In the genomic region with DNA sequence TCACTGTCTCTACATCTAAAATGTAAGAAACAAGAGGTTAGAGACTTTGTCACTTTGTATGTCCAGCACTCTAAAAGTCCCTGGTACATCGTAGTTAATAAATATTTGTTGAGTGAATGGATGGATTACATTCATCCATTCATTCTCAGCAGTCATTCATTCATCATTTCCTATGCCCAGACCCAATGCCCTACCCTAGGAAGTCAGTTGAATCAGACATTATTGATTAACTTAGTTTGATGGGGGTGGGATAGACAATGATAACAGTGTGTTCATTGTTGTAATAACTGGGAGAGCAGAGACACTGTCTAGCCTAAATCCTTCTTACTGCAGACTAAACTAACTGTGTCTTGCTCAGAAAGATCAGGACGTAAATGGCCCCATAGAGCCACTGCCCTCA, we compare ENCODE assay signal across 29 cellular contexts. TPM values are rescaled to one million over a fixed set of nuclear protein-coding genes. Genes with fewer than 3 reads are reported as not detected.
DNase-seq lines count a peak whose midpoint lies in the region; ATAC-seq, FAIRE-seq and TF ChIP-seq lines count a peak whose summit lies in the region.
"Had no signal": no experiment of that assay in that cellular context is flagged by ENCODE, and none has a peak within 500 bp of the region (broad histone marks: within the 10 kb centered on the region; RNA-seq: fewer than 3 reads in every experiment).

No MANE protein-coding gene starts in this region.

- H3K23ac ChIP-seq in H1 (ENCODE audit: insufficient read length), result no peak overlapping the region

- H3K4me1 Mint-ChIP-seq in activated CD4-positive, alpha-beta T cell treated with anti-CD3 and anti-CD28 coated beads for 36 hours, result peaks cover 50% of the 10 kb centered on the region

- no peaks in the 10 kb centered on the region for H3K27me3 Mint-ChIP-seq in activated CD4-positive, alpha-beta T cell treated with anti-CD3 and anti-CD28 coated beads for 36 hours
- H3K27me3 Mint-ChIP-seq: naive thymus-derived CD8-positive, alpha-beta T cell had no signal

- H3K23me2 ChIP-seq in H1 (ENCODE audit: low read depth, low read length), result peaks cover 8% of the 10 kb centered on the region

- no peak overlapping the region for H4K8ac ChIP-seq in H1 (ENCODE audit: extremely low read depth, insufficient read depth, low read length)

- no peak overlapping the region for H3K18ac ChIP-seq in H1 (ENCODE audit: extremely low read depth, low read length)

- H3K14ac ChIP-seq in H1 (ENCODE audit: insufficient read length), result no peak overlapping the region

- H4K20me1 ChIP-seq in H1 (replicated peaks in 1 of 2; ENCODE audit: control insufficient read depth in 1 of 2, insufficient read depth in 2 of 2, low read length in 2 of 2), result peaks cover 0 to 2% of the 10 kb centered on the region in 2 experiments

- TF ChIP-seq RAD21 in H1 (IDR thresholded peaks at IDR 0.05 in 1 of 2, conservative IDR thresholded peaks at IDR 0.05 in 1 of 2; ENCODE audit: low read depth in 2 of 2, low read length in 2 of 2), result no peak

- TF ChIP-seq CTCF in GM12865 (IDR thresholded peaks at IDR 0.05; ENCODE audit: insufficient read depth, low read depth, low read length, missing control alignments) (no peak), Panc1 (IDR thresholded peaks at IDR 0.05) (no peak), H1 (IDR thresholded peaks at IDR 0.05; ENCODE audit: control extremely low read depth in 1 of 3, insufficient read depth in 1 of 3, low read depth in 1 of 3, low read length in 3 of 3) (no peak), esophagus squamous epithelium (IDR thresholded peaks at IDR 0.05) (no peak), transverse colon (IDR thresholded peaks at IDR 0.05) (no peak)

- H3K27ac ChIP-seq in Panc1 (ENCODE audit: low read length) (peak overlapping the region; percentile 86), H1 (ENCODE audit: low read depth, low read length) (no peak overlapping the region), esophagus squamous epithelium (no peak overlapping the region), transverse colon (no peak overlapping the region)
- H3K27ac ChIP-seq: adrenal gland, cardiac muscle cell, epithelial cell of prostate, prostate gland had no signal

- TF ChIP-seq EP300 in H1 (IDR thresholded peaks at IDR 0.05; ENCODE audit: borderline replicate concordance in 1 of 2, low read depth in 2 of 2, low read length in 2 of 2) (no peak), transverse colon (IDR thresholded peaks at IDR 0.05; ENCODE audit: low read depth) (no peak)

- no peak overlapping the region for H2BK12ac ChIP-seq in H1 (ENCODE audit: low read depth, low read length)

- no peak overlapping the region for H3K56ac ChIP-seq in H1 (replicated peaks; ENCODE audit: insufficient read length, low read depth, low read length)

- DNase-seq in activated CD4-positive, alpha-beta T cell treated with anti-CD3 and anti-CD28 coated beads for 36 hours, result no peak
- no peak for DNase-seq in activated CD4-positive, alpha-beta T cell treated with anti-CD3 and anti-CD28 coated beads, Interleukin-2, amount 50 U/mL, for 1 hour
- DNase-seq in GM12865 (ENCODE audit: low read depth) (no peak), Panc1 (ENCODE audit: low read depth, low spot score) (no peak), H1 (ENCODE audit: low read depth in 1 of 2, low spot score in 2 of 2) (no peak), esophagus squamous epithelium (lab: John Stamatoyannopoulos, UW) (no peak), ecto neural progenitor cell (ENCODE audit: low spot score) (no peak), transverse colon (no peak)
- DNase-seq: 8988T; activated T-cell treated with anti-CD3 and anti-CD28 coated beads, Interleukin-2, amount 50 U/mL, for 4 hours; adrenal gland; BE2C; dermis blood vessel endothelial cell; foreskin melanocyte; HCEC 1CT; kidney glomerular epithelial cell; mesendoderm; MG63; naive thymus-derived CD8-positive, alpha-beta T cell; stimulated activated CD4-positive, alpha-beta T cell treated with anti-CD3 and anti-CD28 coated beads, Interleukin-4, amount 100 ng/mL, for 1 hour had no signal

- no peak for TF ChIP-seq POLR2A in H1 (IDR thresholded peaks at IDR 0.05; ENCODE audit: control extremely low read depth in 1 of 2, low read depth in 2 of 2, low read length in 2 of 2)
- TF ChIP-seq POLR2A in esophagus squamous epithelium (IDR thresholded peaks at IDR 0.05), result no peak
- no peak for TF ChIP-seq POLR2A in transverse colon (IDR thresholded peaks at IDR 0.05)

- H2BK120ac ChIP-seq in H1 (replicated peaks; ENCODE audit: low read depth, low read length), result no peak overlapping the region

- no peak overlapping the region for H2BK15ac ChIP-seq in H1 (ENCODE audit: low read length)

- FAIRE-seq in H1 (lab: Jason Lieb, UNC), result no peak
- FAIRE-seq: D721Med, RCC 7860, TTC549, urothelium cell line had no signal

- H2AK5ac ChIP-seq in H1 (ENCODE audit: low read depth, low read length), result no peak overlapping the region

- H3K4me3 ChIP-seq in GM12865 (ENCODE audit: low read depth, low read length) (peak overlapping the region; percentile 80), Panc1 (ENCODE audit: low read depth in 2 of 2, low read length in 2 of 2) (peak overlapping the region; percentile 69 to 82), H1 (ENCODE audit: extremely low read depth in 1 of 4, insufficient read depth in 2 of 4, low read depth in 3 of 4, low read length in 4 of 4) (no peak overlapping the region), esophagus squamous epithelium (no peak overlapping the region), transverse colon (no peak overlapping the region)
- H3K4me3 ChIP-seq: adrenal gland, cardiac muscle cell, MG63, prostate gland, smooth muscle cell had no signal

- peaks cover 7% of the 10 kb centered on the region; the same call in 1 of the 2 replicates for H3K79me1 ChIP-seq in H1 (ENCODE audit: low read depth, low read length)

- no peak overlapping the region for H4K91ac ChIP-seq in H1 (replicated peaks; ENCODE audit: insufficient read length, low read length)

- CTCF ChIA-PET in activated CD4-positive, alpha-beta T cell treated with anti-CD3 and anti-CD28 coated beads for 36 hours (lab: Charles Lee), result interaction anchor here (0.6 to 1.7 kb wide), 3 partner anchors 8 to 496 kb away, joined by 3 to 4 read pairs (median 4); no protein-coding TSS in a partner anchor
- CTCF ChIA-PET in Panc1 (lab: Charles Lee) (no interaction called here), H1 (lab: Charles Lee; ENCODE audit: partially characterized antibody) (interaction anchor here (0.8 to 4.4 kb wide), 6 partner anchors 9 to 163 kb away, joined by 3 to 21 read pairs (median 4); partner anchors contain the start of gene TNFRSF13C)

- no peak overlapping the region for H3K4ac ChIP-seq in H1 (replicated peaks; ENCODE audit: insufficient read length, low read depth, low read length)

- POLR2A ChIA-PET in activated CD4-positive, alpha-beta T cell treated with anti-CD3 and anti-CD28 coated beads for 36 hours (lab: Charles Lee), result interaction anchor here (2.4 kb wide), 1 partner anchor 115 kb away, joined by 15 read pairs; the partner anchor contains the start of gene SREBF2
- POLR2A ChIA-PET in Panc1 (lab: Charles Lee) (interaction anchor here (0.6 to 0.7 kb wide), 2 partner anchors 57 to 148 kb away, joined by 3 to 11 read pairs; no protein-coding TSS in a partner anchor), H1 (lab: Charles Lee; ENCODE audit: partially characterized antibody) (interaction anchor here (0.7 kb wide), 1 partner anchor 170 kb away, joined by 3 read pairs; no protein-coding TSS in a partner anchor)

- BruUV-seq in Panc1 (replicated peaks; lab: Mats Ljungman, UMichigan), result TSS peak; percentile 87

- intact Hi-C loops in activated CD4-positive, alpha-beta T cell treated with anti-CD3 and anti-CD28 coated beads for 36 hours (cut with DNase I, micrococcal nuclease), result loop anchor here in 1 of 2 experiments (5.0 kb wide), 1 partner anchor 1311 kb away; the partner anchor contains the start of gene MRTFA
- intact Hi-C loops in Panc1 (cut with micrococcal nuclease; ENCODE audit: unreplicated experiment) (no loop called here), esophagus squamous epithelium (cut with DNase I) (no loop called here), transverse colon (cut with DNase I; ENCODE audit: low total_unique reads) (loop anchor here (10.0 kb wide), 1 partner anchor 123 kb away; no protein-coding TSS in a partner anchor)

- ATAC-seq in activated CD4-positive, alpha-beta T cell treated with anti-CD3 and anti-CD28 coated beads for 36 hours, result no peak
- ATAC-seq in Panc1, result no peak
- ATAC-seq: activated T-cell treated with anti-CD3 and anti-CD28 coated beads, Interleukin-2, amount 50 U/mL, for 4 hours; naive thymus-derived CD8-positive, alpha-beta T cell had no signal

- no peaks in the 10 kb centered on the region for H3K27me3 ChIP-seq in Panc1 (ENCODE audit: control insufficient read depth, insufficient read depth, low read length)
- no peaks in the 10 kb centered on the region for H3K27me3 ChIP-seq in H1 (replicated peaks in 1 of 4; ENCODE audit: control insufficient read depth in 3 of 4, extremely low read depth in 1 of 4, insufficient read depth in 3 of 4, low read length in 3 of 4)
- H3K27me3 ChIP-seq in esophagus squamous epithelium, result no peaks in the 10 kb centered on the region
- H3K27me3 ChIP-seq in transverse colon, result no peaks in the 10 kb centered on the region
- H3K27me3 ChIP-seq: adrenal gland, BE2C, cardiac muscle cell, MG63 had no signal

- H3K9me3 Mint-ChIP-seq in activated CD4-positive, alpha-beta T cell treated with anti-CD3 and anti-CD28 coated beads for 36 hours (ENCODE audit: low read depth), result no peaks in the 10 kb centered on the region
- H3K9me3 Mint-ChIP-seq: activated T-cell treated with anti-CD3 and anti-CD28 coated beads, Interleukin-2, amount 50 U/mL, for 4 hours; naive thymus-derived CD8-positive, alpha-beta T cell had no signal

- WGBS in H1 (ENCODE audit: extremely low coverage in 1 of 2, insufficient coverage in 1 of 2, insufficient read length in 1 of 2, insufficient replicate concordance in 2 of 2, low coverage in 1 of 2, low lambda C conversion rate in 2 of 2, missing lambda C conversion rate in 1 of 2), 2 experiments, result 84% methylated on average over 2 of the region's 2 CpGs; no CpG with 5 or more reads in 1 of the 2 experiments
- WGBS in esophagus squamous epithelium, 2 donors, result 89 to 94% methylated on average over 2 of the region's 2 CpGs
- whole genome bisulfite sequencing in transverse colon (ENCODE audit: low coverage in 1 of 2), 2 donors, result 90 to 100% methylated on average over 1 to 2 of the region's 2 CpGs

- H2AFZ ChIP-seq in H1 (ENCODE audit: low read length), result no peak overlapping the region

- no peak overlapping the region for H2BK5ac ChIP-seq in H1 (ENCODE audit: low read depth, low read length)

- no peaks in the 10 kb centered on the region for H3K9me3 ChIP-seq in Panc1 (ENCODE audit: control insufficient read depth, insufficient read depth, low read depth, low read length)
- no peaks in the 10 kb centered on the region for H3K9me3 ChIP-seq in H1 (ENCODE audit: insufficient read depth in 2 of 2, low read depth in 1 of 2, low read length in 1 of 2)
- no peaks in the 10 kb centered on the region for H3K9me3 ChIP-seq in esophagus squamous epithelium
- no peaks in the 10 kb centered on the region for H3K9me3 ChIP-seq in transverse colon
- H3K9me3 ChIP-seq: adrenal gland, BE2C, MG63, prostate gland had no signal

- peaks cover 28% of the 10 kb centered on the region for H3K36me3 Mint-ChIP-seq in activated CD4-positive, alpha-beta T cell treated with anti-CD3 and anti-CD28 coated beads for 36 hours (ENCODE audit: low read depth)
- H3K36me3 Mint-ChIP-seq: naive thymus-derived CD8-positive, alpha-beta T cell had no signal

- in situ Hi-C loops in Panc1 (cut with HindIII; ENCODE audit: low pct_unique_long_range_greater_than_20kb, low sequenced_read_pairs), result no loop called here
- in situ Hi-C loops in transverse colon (cut with MboI; ENCODE audit: low pct_ligation_motif_present in 1 of 4, low pct_unique_long_range_greater_than_20kb in 1 of 4, low sequenced_read_pairs in 3 of 4), result loop anchor here (10.0 to 25.0 kb wide), 4 partner anchors 123 to 253 kb away; partner anchors contain the start of genes CCDC134 (in 2 of the 4) and MEI1 (in 1 of the 4)

- H3K4me3 Mint-ChIP-seq in activated CD4-positive, alpha-beta T cell treated with anti-CD3 and anti-CD28 coated beads for 36 hours, result peak overlapping the region; percentile 97

- peak overlapping the region; percentile 47 for H3K27ac Mint-ChIP-seq in activated CD4-positive, alpha-beta T cell treated with anti-CD3 and anti-CD28 coated beads for 36 hours
- H3K27ac Mint-ChIP-seq: naive thymus-derived CD8-positive, alpha-beta T cell had no signal

- H3K4me1 ChIP-seq in Panc1 (ENCODE audit: control insufficient read depth, insufficient read depth, low read length), result peaks cover 9% of the 10 kb centered on the region
- H3K4me1 ChIP-seq in H1 (replicated peaks in 1 of 4; ENCODE audit: control insufficient read depth in 3 of 4, insufficient read depth in 4 of 4, low read length in 3 of 4), result peaks cover 7 to 20% (median 11%) of the 10 kb centered on the region in 4 experiments
- H3K4me1 ChIP-seq in esophagus squamous epithelium, result peaks cover 12 to 27% (median 13%) of the 10 kb centered on the region in 3 donors
- H3K4me1 ChIP-seq in transverse colon, result peaks cover 6 to 24% (median 13%) of the 10 kb centered on the region in 4 donors

- H4K5ac ChIP-seq in H1 (ENCODE audit: insufficient read length, low read depth, low read length), result no peak overlapping the region

- H3K79me2 ChIP-seq in H1 (ENCODE audit: control insufficient read depth in 1 of 2, insufficient read depth in 2 of 2, low read length in 2 of 2), result peaks cover 0 to 9% of the 10 kb centered on the region in 2 experiments; a peak in 1 of 4 replicates

- peak overlapping the region; percentile 39 to 85; a peak in 1 of 4 replicates for H3K4me2 ChIP-seq in H1 (ENCODE audit: insufficient read depth in 1 of 2, low read depth in 2 of 2, low read length in 2 of 2)
- H3K4me2 ChIP-seq: smooth muscle cell had no signal

- H2BK20ac ChIP-seq in H1 (ENCODE audit: low read length), result 0 out of 2 replicates have a peak overlapping the region, but pooled peaks have one; percentile 29

- H3K36me3 ChIP-seq in Panc1 (ENCODE audit: control insufficient read depth, insufficient read depth, low read length) (peaks cover 7% of the 10 kb centered on the region), H1 (ENCODE audit: control insufficient read depth in 2 of 4, insufficient read depth in 4 of 4, low read length in 3 of 4) (peaks cover 12 to 21% (median 18%) of the 10 kb centered on the region in 4 experiments), esophagus squamous epithelium (no peaks in the 10 kb centered on the region), transverse colon (no peaks in the 10 kb centered on the region)
- H3K36me3 ChIP-seq: adrenal gland, cardiac muscle cell, prostate gland had no signal

- H3K9ac ChIP-seq in H1 (replicated peaks in 1 of 4; ENCODE audit: extremely low read depth in 1 of 4, low read depth in 3 of 4, low read length in 3 of 4), result no peak overlapping the region

RNA-seq across cellular contexts. Expression of gene CENPM, which starts 1.2 kb away (rescaled TPM):
- total RNA-seq in activated CD4-positive, alpha-beta T cell treated with anti-CD3 and anti-CD28 coated beads for 36 hours, result 10 to 100 TPM; 65.2 to 82.1 TPM
- total RNA-seq in Panc1 (2021; ENCODE audit: unreplicated experiment) (39.8 TPM), esophagus squamous epithelium (10 to 100 TPM in 2 of 4 donors, 1 to 10 TPM in 2; 6.9 to 12.6 (median 10.5) TPM), transverse colon (10 to 100 TPM in 2 of 4 donors, 1 to 10 TPM in 1, not detected in 1; 6.0 to 22.9 (median 11.0) TPM)
- 25.3 TPM for polyA plus RNA-seq in Panc1 (2012; ENCODE audit: insufficient read length)
- 30.0 and 32.0 TPM in 2 replicates for total RNA-seq in H1 (2021; fragmentation: NEBNext Ultra II Directional; extraction: Animal tissue kit (Norgen Biotek cat#: 25700))
- polyA plus RNA-seq in H1 (2011; rRNA removed), result 80.4 and 94.6 TPM in 2 replicates
- 68.6 TPM for polyA plus RNA-seq in H1 (2011; cell fraction: cytosol; rRNA removed)
- 146 TPM for polyA plus RNA-seq in H1 (2011; cell fraction: nucleus; rRNA removed)
- polyA plus RNA-seq in H1 (2012, experiment 1 of 2), result 22.9 to 58.2 TPM (median 53.9 TPM) in 4 replicates
- 81.1 TPM for polyA plus RNA-seq in H1 (2012, experiment 2 of 2)
- polyA plus RNA-seq in H1 (2013, experiment 1 of 2), result 54.0 TPM
- 50.9 TPM for polyA plus RNA-seq in H1 (2013, experiment 2 of 2)
- polyA minus RNA-seq in H1 (2011; rRNA and poly(A)+ RNA removed), result 43.8 and 44.6 TPM in 2 replicates
- polyA minus RNA-seq in H1 (2011; cell fraction: cytosol; rRNA and poly(A)+ RNA removed), result 29.3 TPM
- 48.6 TPM for polyA minus RNA-seq in H1 (2011; cell fraction: nucleus; rRNA and poly(A)+ RNA removed)

RNA-seq across cellular contexts. Expression of gene SEPTIN3, which starts 21.1 kb away (rescaled TPM):
- total RNA-seq in activated CD4-positive, alpha-beta T cell treated with anti-CD3 and anti-CD28 coated beads for 36 hours, result 1 to 10 TPM; 1.8 to 2.2 TPM
- total RNA-seq in Panc1 (2021; ENCODE audit: unreplicated experiment) (3.9 TPM), esophagus squamous epithelium (1 to 10 TPM in 1 of 4 donors, under 1 TPM in 3; 0.04 to 1.1 (median 0.34) TPM), transverse colon (under 1 TPM in 2 of 4 donors, not detected in 2; 0.48 to 0.68 TPM)
- 3.9 TPM for polyA plus RNA-seq in Panc1 (2012; ENCODE audit: insufficient read length)
- 38.9 and 39.1 TPM in 2 replicates for total RNA-seq in H1 (2021; fragmentation: NEBNext Ultra II Directional; extraction: Animal tissue kit (Norgen Biotek cat#: 25700))
- polyA plus RNA-seq in H1 (2011; rRNA removed), result 39.7 and 52.9 TPM in 2 replicates
- polyA plus RNA-seq in H1 (2011; cell fraction: cytosol; rRNA removed), result 49.5 TPM
- 42.1 TPM for polyA plus RNA-seq in H1 (2011; cell fraction: nucleus; rRNA removed)
- polyA plus RNA-seq in H1 (2012, experiment 1 of 2), result 45.3 to 51.2 TPM (median 49.0 TPM) in 4 replicates
- polyA plus RNA-seq in H1 (2012, experiment 2 of 2), result 25.0 TPM
- polyA plus RNA-seq in H1 (2013, experiment 1 of 2), result 20.4 TPM
- polyA plus RNA-seq in H1 (2013, experiment 2 of 2), result 21.2 TPM
- 66.0 and 66.2 TPM in 2 replicates for polyA minus RNA-seq in H1 (2011; rRNA and poly(A)+ RNA removed)
- polyA minus RNA-seq in H1 (2011; cell fraction: cytosol; rRNA and poly(A)+ RNA removed), result 28.8 TPM
- 22.9 TPM for polyA minus RNA-seq in H1 (2011; cell fraction: nucleus; rRNA and poly(A)+ RNA removed)
- polyA plus RNA-seq: naive thymus-derived CD8-positive, alpha-beta T cell had no signal

RNA-seq across cellular contexts. Expression of gene TNFRSF13C, which starts 21.5 kb away (rescaled TPM):
- 1 to 10 TPM; 2.2 to 3.0 TPM for total RNA-seq in activated CD4-positive, alpha-beta T cell treated with anti-CD3 and anti-CD28 coated beads for 36 hours
- total RNA-seq in Panc1 (2021; ENCODE audit: unreplicated experiment) (1.0 TPM), esophagus squamous epithelium (1 to 10 TPM in 1 of 4 donors, under 1 TPM in 3; 0.19 to 1.9 (median 0.32) TPM), transverse colon (10 to 100 TPM in 1 of 4 donors, 1 to 10 TPM in 1, under 1 TPM in 2; 0.20 to 15.3 (median 4.3) TPM)
- polyA plus RNA-seq in Panc1 (2012; ENCODE audit: insufficient read length), result 0.18 TPM
- 1.8 and 2.0 TPM in 2 replicates for total RNA-seq in H1 (2021; fragmentation: NEBNext Ultra II Directional; extraction: Animal tissue kit (Norgen Biotek cat#: 25700))
- 1.4 TPM in 2 replicates for polyA plus RNA-seq in H1 (2011; rRNA removed)
- polyA plus RNA-seq in H1 (2011; cell fraction: cytosol; rRNA removed), result 1.00 TPM
- 4.9 TPM for polyA plus RNA-seq in H1 (2011; cell fraction: nucleus; rRNA removed)
- polyA plus RNA-seq in H1 (2012, experiment 1 of 2), result 1.0 to 1.8 TPM (median 1.3 TPM) in 4 replicates
- polyA plus RNA-seq in H1 (2012, experiment 2 of 2), result 0.73 TPM
- polyA plus RNA-seq in H1 (2013, experiment 1 of 2), result 1.6 TPM
- polyA plus RNA-seq in H1 (2013, experiment 2 of 2), result 1.6 TPM
- polyA minus RNA-seq in H1 (2011; rRNA and poly(A)+ RNA removed), result 0.83 and 1.5 TPM in 2 replicates
- 1.2 TPM for polyA minus RNA-seq in H1 (2011; cell fraction: cytosol; rRNA and poly(A)+ RNA removed)
- 1.6 TPM for polyA minus RNA-seq in H1 (2011; cell fraction: nucleus; rRNA and poly(A)+ RNA removed)
- total RNA-seq: dermis blood vessel endothelial cell, smooth muscle cell, subcutaneous adipose tissue had no signal

RNA-seq across cellular contexts. Expression of gene SHISA8, which starts 33.3 kb away (rescaled TPM):
- total RNA-seq in activated CD4-positive, alpha-beta T cell treated with anti-CD3 and anti-CD28 coated beads for 36 hours, result 1 to 10 TPM; 1.4 to 1.9 TPM
- total RNA-seq in Panc1 (2021; ENCODE audit: unreplicated experiment), result 0.62 TPM
- not detected for polyA plus RNA-seq in Panc1 (2012; ENCODE audit: insufficient read length)
- 0.89 and 0.90 TPM in 2 replicates for total RNA-seq in H1 (2021; fragmentation: NEBNext Ultra II Directional; extraction: Animal tissue kit (Norgen Biotek cat#: 25700))
- 0.14 and 0.35 TPM in 2 replicates for polyA plus RNA-seq in H1 (2011; rRNA removed)
- polyA plus RNA-seq in H1 (2011; cell fraction: cytosol; rRNA removed), result 0.39 TPM
- 2.4 TPM for polyA plus RNA-seq in H1 (2011; cell fraction: nucleus; rRNA removed)
- 0.39 to 0.50 TPM in 2 of 4 replicates, not detected in the others for polyA plus RNA-seq in H1 (2012, experiment 1 of 2)
- polyA plus RNA-seq in H1 (2012, experiment 2 of 2), result not detected
- 0.73 TPM for polyA plus RNA-seq in H1 (2013, experiment 1 of 2)
- polyA plus RNA-seq in H1 (2013, experiment 2 of 2), result 0.59 TPM
- polyA minus RNA-seq in H1 (2011; rRNA and poly(A)+ RNA removed), result not detected in 2 replicates
- polyA minus RNA-seq in H1 (2011; cell fraction: cytosol; rRNA and poly(A)+ RNA removed), result not detected
- polyA minus RNA-seq in H1 (2011; cell fraction: nucleus; rRNA and poly(A)+ RNA removed), result 0.70 TPM
- total RNA-seq in esophagus squamous epithelium, result not detected
- under 1 TPM in 1 of 4 donors, not detected in 3; 0.32 TPM for total RNA-seq in transverse colon
- total RNA-seq: cardiac muscle cell, dermis blood vessel endothelial cell, prostate gland, smooth muscle cell, subcutaneous adipose tissue had no signal
- polyA plus RNA-seq: cardiac muscle cell; naive thymus-derived CD8-positive, alpha-beta T cell had no signal

Comparison
In these comparisons a context has a peak if more than half of its experiments do, and no peak if none do; other contexts are left out.
1. H3K4me3 ChIP-seq: peak in GM12865 (single experiment) and Panc1 (2 of 2); none in H1 (0 of 4), esophagus squamous epithelium (0 of 4) and transverse colon (0 of 4).